Comparison of ENCODE assay signal across 26 cellular contexts in the genomic region with DNA sequence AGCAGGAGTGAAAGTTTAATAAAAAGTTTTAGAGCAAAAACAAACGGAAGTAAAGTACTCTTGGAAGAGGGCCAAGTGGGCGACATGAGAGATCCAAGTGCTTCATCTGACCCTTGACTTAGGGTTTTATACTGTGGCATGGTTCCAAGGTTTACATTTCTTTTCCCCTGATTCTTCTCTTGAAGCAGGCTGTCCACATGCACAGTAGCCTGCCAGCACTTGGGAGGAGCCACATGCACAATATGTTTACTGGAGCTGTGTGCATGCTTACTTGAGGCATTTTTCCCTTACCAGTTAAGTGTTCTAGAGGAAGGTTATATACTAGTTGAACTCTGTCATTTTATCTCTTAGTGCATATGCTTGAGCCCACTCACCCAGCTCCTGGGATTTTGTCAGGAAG.
"Had no signal": no experiment of that assay in that cellular context is flagged by ENCODE, and none has a peak within 500 bp of the region (broad histone marks: within the 10 kb centered on the region; RNA-seq: fewer than 3 reads in every experiment).

No MANE protein-coding gene starts in this region.

- H3K27ac Mint-ChIP-seq: activated CD8-positive, alpha-beta memory T cell treated with anti-CD3 and anti-CD28 coated beads, Interleukin-2, amount 10 ng/mL, durations not matched to agents 7 days and 5 days; activated CD8-positive, alpha-beta T cell treated with anti-CD3 and anti-CD28 coated beads for 36 hours; activated naive CD4-positive, alpha-beta T cell treated with anti-CD3 and anti-CD28 coated beads, Interleukin-2, amount 50 U/mL, for 24 hours; activated T-helper 1 cell treated with anti-CD3 and anti-CD28 coated beads, Interleukin-12 subunit alpha, Interleukin-12 subunit beta, Interleukin-2, Interleukin-4 antibody, amounts not matched to agents 30 ng/mL and 10 ng/mL and 1 ng/mL, durations not matched to agents 14 hours and 24 hours and 36 hours; brain; dendritic cell treated with granulocyte-macrophage colony-stimulating factor and Interleukin-4, amounts not matched to agents 40 ng/mL and 50 ng/mL, for 4 days; naive thymus-derived CD4-positive, alpha-beta T cell; neural progenitor cell; progenitor cell of endocrine pancreas; T-helper 17 cell; type B pancreatic cell had no signal

- DNase-seq: activated CD4-positive, alpha-beta T cell treated with anti-CD3 and anti-CD28 coated beads, Interleukin-2, amount 10 ng/mL, durations not matched to agents 7 days and 5 days; activated CD8-positive, alpha-beta memory T cell treated with anti-CD3 and anti-CD28 coated beads, Interleukin-2, amount 10 ng/mL, durations not matched to agents 7 days and 5 days; activated CD8-positive, alpha-beta T cell treated with anti-CD3 and anti-CD28 coated beads for 36 hours; activated gamma-delta T cell; activated T-cell treated with anti-CD3 and anti-CD28 coated beads for 4 hours; aorta; effector memory CD4-positive, alpha-beta T cell; heart right ventricle; left colon; lower lobe of right lung; naive thymus-derived CD4-positive, alpha-beta T cell; retina; spleen; stimulated activated CD4-positive, alpha-beta T cell treated with anti-CD3 and anti-CD28 coated beads, Interleukin-4, amount 100 ng/mL, for 1 hour; stimulated activated naive CD4-positive, alpha-beta T cell; SW 1271; T-helper 17 cell had no signal

- H3K4me3 Mint-ChIP-seq: activated CD4-positive, alpha-beta T cell treated with anti-CD3 and anti-CD28 coated beads, Interleukin-2, amount 10 ng/mL, durations not matched to agents 7 days and 5 days; activated CD8-positive, alpha-beta memory T cell treated with anti-CD3 and anti-CD28 coated beads, Interleukin-2, amount 10 ng/mL, durations not matched to agents 7 days and 5 days; activated CD8-positive, alpha-beta T cell treated with anti-CD3 and anti-CD28 coated beads for 36 hours; activated naive CD4-positive, alpha-beta T cell treated with anti-CD3 and anti-CD28 coated beads, Interleukin-2, amount 50 U/mL, for 24 hours; activated T-helper 1 cell treated with anti-CD3 and anti-CD28 coated beads, Interleukin-12 subunit alpha, Interleukin-12 subunit beta, Interleukin-2, Interleukin-4 antibody, amounts not matched to agents 30 ng/mL and 10 ng/mL and 1 ng/mL, durations not matched to agents 14 hours and 24 hours and 36 hours; brain; dendritic cell treated with granulocyte-macrophage colony-stimulating factor and Interleukin-4, amounts not matched to agents 40 ng/mL and 50 ng/mL, for 4 days; naive thymus-derived CD4-positive, alpha-beta T cell; neural progenitor cell; T-helper 17 cell; type B pancreatic cell had no signal

- H3K36me3 Mint-ChIP-seq: activated CD8-positive, alpha-beta memory T cell treated with anti-CD3 and anti-CD28 coated beads, Interleukin-2, amount 10 ng/mL, durations not matched to agents 7 days and 5 days; type B pancreatic cell had no signal

- ATAC-seq: activated CD8-positive, alpha-beta memory T cell treated with anti-CD3 and anti-CD28 coated beads, Interleukin-2, amount 10 ng/mL, durations not matched to agents 7 days and 5 days; activated CD8-positive, alpha-beta T cell treated with anti-CD3 and anti-CD28 coated beads for 36 hours; heart right ventricle; left colon; naive thymus-derived CD4-positive, alpha-beta T cell; T-helper 17 cell had no signal

- H3K9me3 Mint-ChIP-seq: activated T-helper 1 cell treated with anti-CD3 and anti-CD28 coated beads, Interleukin-12 subunit alpha, Interleukin-12 subunit beta, Interleukin-2, Interleukin-4 antibody, amounts not matched to agents 30 ng/mL and 10 ng/mL and 1 ng/mL, durations not matched to agents 14 hours and 24 hours and 36 hours had no signal

- H3K4me3 ChIP-seq: esophagus muscularis mucosa, heart right ventricle, lower lobe of right lung, neural progenitor cell, spleen, thoracic aorta had no signal

- H3K4me1 Mint-ChIP-seq: activated CD4-positive, alpha-beta T cell treated with anti-CD3 and anti-CD28 coated beads, Interleukin-2, amount 10 ng/mL, durations not matched to agents 7 days and 5 days; activated CD8-positive, alpha-beta memory T cell treated with anti-CD3 and anti-CD28 coated beads, Interleukin-2, amount 10 ng/mL, durations not matched to agents 7 days and 5 days; activated naive CD4-positive, alpha-beta T cell treated with anti-CD3 and anti-CD28 coated beads, Interleukin-2, amount 50 U/mL, for 24 hours; naive thymus-derived CD4-positive, alpha-beta T cell; neural progenitor cell; T-helper 17 cell had no signal

- H3K27me3 Mint-ChIP-seq: brain; dendritic cell treated with granulocyte-macrophage colony-stimulating factor and Interleukin-4, amounts not matched to agents 40 ng/mL and 50 ng/mL, for 4 days; progenitor cell of endocrine pancreas; type B pancreatic cell had no signal
